Comparison of ENCODE assay signal across 1 cellular context in genomic region chr3:138359549-138360271, GRCh38.
A peak's percentile ranks its signal among the peaks of the same experiment; 100 is the strongest.
TF ChIP-seq lines count a peak whose summit lies in the region.

No MANE protein-coding gene starts in this region.

TF ChIP-seq in HepG2, 621 proteins besides CTCF, POLR2A, EP300 and RAD21 (continued from another document and continues in another):
- no peak for TF ChIP-seq DBP (CRISPR knock-in tag; IDR thresholded peaks at IDR 0.05; ENCODE audit: not compliant biosample characterization)
- TF ChIP-seq TFAP4 (IDR thresholded peaks at IDR 0.05; ENCODE audit: borderline replicate concordance, low read depth): peak; percentile 64; the same call in 1 of the 2 replicates
- TF ChIP-seq FOXA3 (CRISPR knock-in tag; IDR thresholded peaks at IDR 0.05): peak; percentile 69
- no peak for TF ChIP-seq BATF2 (CRISPR knock-in tag; IDR thresholded peaks at IDR 0.05)
- no peak for TF ChIP-seq ZNF274 (CRISPR knock-in tag; IDR thresholded peaks at IDR 0.05)
- no peak for TF ChIP-seq ZNF501 (CRISPR knock-in tag; IDR thresholded peaks at IDR 0.05)
- TF ChIP-seq HNRNPLL (IDR thresholded peaks at IDR 0.05; ENCODE audit: low read depth, low read length, poor library complexity, severe bottlenecking): no peak
- TF ChIP-seq ZNF224 (CRISPR knock-in tag; IDR thresholded peaks at IDR 0.05): no peak
- no peak for TF ChIP-seq JUN (CRISPR knock-in tag; IDR thresholded peaks at IDR 0.05)
- TF ChIP-seq TBX2 (CRISPR knock-in tag; IDR thresholded peaks at IDR 0.05; ENCODE audit: borderline replicate concordance): no peak
- no peak for TF ChIP-seq SOX13 (IDR thresholded peaks at IDR 0.05)
- TF ChIP-seq SOX13 (CRISPR knock-in tag; conservative IDR thresholded peaks at IDR 0.05 in 1 of 2, IDR thresholded peaks at IDR 0.05 in 1 of 2): peak in 1 of 2 experiments; percentile 66; a peak in 1 of 4 replicates
- no peak for TF ChIP-seq NCOR1 (IDR thresholded peaks at IDR 0.05; ENCODE audit: borderline replicate concordance, low read length)
- no peak for TF ChIP-seq ZNF335 (CRISPR knock-in tag; IDR thresholded peaks at IDR 0.05)
- TF ChIP-seq GLI4 (CRISPR knock-in tag; IDR thresholded peaks at IDR 0.05; ENCODE audit: borderline replicate concordance): no peak
- peak; percentile 33; the same call in 1 of the 2 replicates for TF ChIP-seq SOX5 (CRISPR knock-in tag; IDR thresholded peaks at IDR 0.05; ENCODE audit: borderline replicate concordance)
- no peak for TF ChIP-seq ZFP62 (CRISPR knock-in tag; IDR thresholded peaks at IDR 0.05)
- TF ChIP-seq SETDB1 (CRISPR knock-in tag; IDR thresholded peaks at IDR 0.05; ENCODE audit: borderline replicate concordance): no peak
- no peak for TF ChIP-seq HNF4G (IDR thresholded peaks at IDR 0.05; ENCODE audit: borderline replicate concordance, low read depth, low read length)
- TF ChIP-seq HNF4G (CRISPR knock-in tag; IDR thresholded peaks at IDR 0.05; ENCODE audit: borderline replicate concordance, low read depth): no peak
- TF ChIP-seq ZSCAN21 (CRISPR knock-in tag; IDR thresholded peaks at IDR 0.05; ENCODE audit: borderline replicate concordance): 0 out of 2 replicates have a peak, but pooled peaks have one; percentile 15
- 0 out of 2 replicates have a peak, but pooled peaks have one; percentile 18 for TF ChIP-seq FOXP4 (CRISPR knock-in tag; IDR thresholded peaks at IDR 0.05)
- TF ChIP-seq PLRG1 (conservative IDR thresholded peaks at IDR 0.05): no peak
- no peak for TF ChIP-seq BRF2 (CRISPR knock-in tag; IDR thresholded peaks at IDR 0.05)
- no peak for TF ChIP-seq MXI1 (IDR thresholded peaks at IDR 0.05; ENCODE audit: borderline replicate concordance, low read depth, low read length)
- TF ChIP-seq ZNF577 (CRISPR knock-in tag; IDR thresholded peaks at IDR 0.05; ENCODE audit: borderline replicate concordance, low read depth): no peak
- TF ChIP-seq KAT7 (CRISPR knock-in tag; IDR thresholded peaks at IDR 0.05; ENCODE audit: borderline replicate concordance): no peak
- TF ChIP-seq TOPORS (CRISPR knock-in tag; IDR thresholded peaks at IDR 0.05): no peak
- no peak for TF ChIP-seq ZNF44 (CRISPR knock-in tag; IDR thresholded peaks at IDR 0.05)
- no peak for TF ChIP-seq ZNF766 (CRISPR knock-in tag; IDR thresholded peaks at IDR 0.05; ENCODE audit: borderline replicate concordance)
- no peak for TF ChIP-seq ZNF414 (CRISPR knock-in tag; IDR thresholded peaks at IDR 0.05)
- TF ChIP-seq POGZ (CRISPR knock-in tag; IDR thresholded peaks at IDR 0.05): no peak
- no peak for TF ChIP-seq ZNF253 (CRISPR knock-in tag; IDR thresholded peaks at IDR 0.05; ENCODE audit: borderline replicate concordance)
- TF ChIP-seq ZNF878 (CRISPR knock-in tag; IDR thresholded peaks at IDR 0.05): no peak
- no peak for TF ChIP-seq ZNF550 (CRISPR knock-in tag; IDR thresholded peaks at IDR 0.05; ENCODE audit: borderline replicate concordance)
- 0 out of 2 replicates have a peak, but pooled peaks have one; percentile 13 for TF ChIP-seq HNF4A (CRISPR knock-in tag; IDR thresholded peaks at IDR 0.05)
- no peak for TF ChIP-seq LCORL (IDR thresholded peaks at IDR 0.05)
- no peak for TF ChIP-seq LCORL (CRISPR knock-in tag; IDR thresholded peaks at IDR 0.05)
- no peak for TF ChIP-seq ZBTB44 (CRISPR knock-in tag; IDR thresholded peaks at IDR 0.05)
- TF ChIP-seq CHD2 (IDR thresholded peaks at IDR 0.05; ENCODE audit: low read depth, low read length): no peak
- TF ChIP-seq SNAI1 (CRISPR knock-in tag; IDR thresholded peaks at IDR 0.05; ENCODE audit: borderline replicate concordance): no peak
- TF ChIP-seq SRSF9 (IDR thresholded peaks at IDR 0.05; ENCODE audit: borderline replicate concordance, insufficient read depth, low read depth, low read length, poor library complexity, severe bottlenecking): no peak
- TF ChIP-seq AFF4 (CRISPR knock-in tag; IDR thresholded peaks at IDR 0.05): no peak
- TF ChIP-seq RBAK (CRISPR knock-in tag; IDR thresholded peaks at IDR 0.05): peak; percentile 83
- no peak for TF ChIP-seq FOXK2 (IDR thresholded peaks at IDR 0.05)
- TF ChIP-seq ATF2 (CRISPR knock-in tag; IDR thresholded peaks at IDR 0.05): no peak
- TF ChIP-seq PATZ1 (CRISPR knock-in tag; IDR thresholded peaks at IDR 0.05): 0 out of 2 replicates have a peak, but pooled peaks have one; percentile 41
- TF ChIP-seq KLF15 (CRISPR knock-in tag; IDR thresholded peaks at IDR 0.05; ENCODE audit: borderline replicate concordance): no peak
- TF ChIP-seq FOXJ3 (CRISPR knock-in tag; IDR thresholded peaks at IDR 0.05; ENCODE audit: borderline replicate concordance): no peak
- TF ChIP-seq ZNF362 (CRISPR knock-in tag; IDR thresholded peaks at IDR 0.05; ENCODE audit: borderline replicate concordance): no peak
- TF ChIP-seq ZNF652 (CRISPR knock-in tag; IDR thresholded peaks at IDR 0.05; ENCODE audit: borderline replicate concordance, low read depth): no peak
- no peak for TF ChIP-seq ZNF343 (CRISPR knock-in tag; IDR thresholded peaks at IDR 0.05)
- TF ChIP-seq MAFG (CRISPR knock-in tag; IDR thresholded peaks at IDR 0.05): no peak
- no peak for TF ChIP-seq ZNF720 (CRISPR knock-in tag; IDR thresholded peaks at IDR 0.05)
- no peak for TF ChIP-seq REXO4 (CRISPR knock-in tag; IDR thresholded peaks at IDR 0.05; ENCODE audit: borderline replicate concordance)
- TF ChIP-seq TAF1 (CRISPR knock-in tag; IDR thresholded peaks at IDR 0.05): no peak
